Comparison of ENCODE assay signal across 1 cellular context in the genomic region with DNA sequence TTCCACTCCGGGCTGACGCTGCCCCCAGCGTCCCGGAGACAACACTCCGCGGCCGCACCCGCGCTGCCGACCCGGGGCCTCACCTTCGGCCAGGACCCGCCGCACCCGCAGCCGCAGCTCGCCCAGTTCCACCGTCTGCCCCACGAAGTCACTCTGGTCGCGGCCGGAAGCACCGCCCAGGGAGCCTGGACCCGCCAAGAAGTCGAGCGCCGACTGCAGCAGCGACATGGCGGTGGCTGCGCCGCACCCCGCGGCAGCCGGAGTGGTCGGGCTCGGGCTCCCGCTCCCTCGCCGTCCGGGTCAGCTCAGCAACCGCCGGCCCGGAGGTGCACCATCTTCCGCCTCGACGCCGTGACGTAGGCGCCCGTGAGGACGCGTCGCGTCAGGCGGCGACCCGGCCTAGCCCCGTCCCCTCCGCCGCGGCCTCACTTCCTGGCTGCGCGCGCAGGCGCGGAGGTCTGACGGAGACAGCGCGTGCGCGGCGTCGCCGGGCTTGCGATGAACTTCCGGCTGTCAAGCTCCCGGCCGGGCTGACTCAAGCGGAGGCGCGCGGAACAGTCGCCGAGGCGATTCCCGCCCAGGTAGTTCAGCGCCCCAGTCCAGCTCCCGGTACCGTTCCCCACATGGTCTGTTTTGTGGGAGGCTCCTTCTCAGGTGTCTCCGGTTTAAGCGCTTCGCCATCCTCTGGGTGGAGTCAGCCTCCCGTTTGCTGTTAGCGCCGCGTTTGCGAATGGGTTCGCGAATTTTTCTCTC.
TF ChIP-seq lines count a peak whose summit lies in the region.

A gene (minus strand): TSS at position 357 of the 753 bp plus-strand sequence. CDS start 129 bp downstream, at position 228.
A gene with protein sequence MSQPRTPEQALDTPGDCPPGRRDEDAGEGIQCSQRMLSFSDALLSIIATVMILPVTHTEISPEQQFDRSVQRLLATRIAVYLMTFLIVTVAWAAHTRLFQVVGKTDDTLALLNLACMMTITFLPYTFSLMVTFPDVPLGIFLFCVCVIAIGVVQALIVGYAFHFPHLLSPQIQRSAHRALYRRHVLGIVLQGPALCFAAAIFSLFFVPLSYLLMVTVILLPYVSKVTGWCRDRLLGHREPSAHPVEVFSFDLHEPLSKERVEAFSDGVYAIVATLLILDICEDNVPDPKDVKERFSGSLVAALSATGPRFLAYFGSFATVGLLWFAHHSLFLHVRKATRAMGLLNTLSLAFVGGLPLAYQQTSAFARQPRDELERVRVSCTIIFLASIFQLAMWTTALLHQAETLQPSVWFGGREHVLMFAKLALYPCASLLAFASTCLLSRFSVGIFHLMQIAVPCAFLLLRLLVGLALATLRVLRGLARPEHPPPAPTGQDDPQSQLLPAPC (plus strand): TSS at position 501 of the 753 bp plus-strand sequence. CDS start 15,280 bp downstream, outside the sequence.

TF ChIP-seq in GM12878, 131 proteins besides CTCF, POLR2A, EP300 and RAD21 (continued from another document and continues in another):
- TF ChIP-seq, protein P1, sequence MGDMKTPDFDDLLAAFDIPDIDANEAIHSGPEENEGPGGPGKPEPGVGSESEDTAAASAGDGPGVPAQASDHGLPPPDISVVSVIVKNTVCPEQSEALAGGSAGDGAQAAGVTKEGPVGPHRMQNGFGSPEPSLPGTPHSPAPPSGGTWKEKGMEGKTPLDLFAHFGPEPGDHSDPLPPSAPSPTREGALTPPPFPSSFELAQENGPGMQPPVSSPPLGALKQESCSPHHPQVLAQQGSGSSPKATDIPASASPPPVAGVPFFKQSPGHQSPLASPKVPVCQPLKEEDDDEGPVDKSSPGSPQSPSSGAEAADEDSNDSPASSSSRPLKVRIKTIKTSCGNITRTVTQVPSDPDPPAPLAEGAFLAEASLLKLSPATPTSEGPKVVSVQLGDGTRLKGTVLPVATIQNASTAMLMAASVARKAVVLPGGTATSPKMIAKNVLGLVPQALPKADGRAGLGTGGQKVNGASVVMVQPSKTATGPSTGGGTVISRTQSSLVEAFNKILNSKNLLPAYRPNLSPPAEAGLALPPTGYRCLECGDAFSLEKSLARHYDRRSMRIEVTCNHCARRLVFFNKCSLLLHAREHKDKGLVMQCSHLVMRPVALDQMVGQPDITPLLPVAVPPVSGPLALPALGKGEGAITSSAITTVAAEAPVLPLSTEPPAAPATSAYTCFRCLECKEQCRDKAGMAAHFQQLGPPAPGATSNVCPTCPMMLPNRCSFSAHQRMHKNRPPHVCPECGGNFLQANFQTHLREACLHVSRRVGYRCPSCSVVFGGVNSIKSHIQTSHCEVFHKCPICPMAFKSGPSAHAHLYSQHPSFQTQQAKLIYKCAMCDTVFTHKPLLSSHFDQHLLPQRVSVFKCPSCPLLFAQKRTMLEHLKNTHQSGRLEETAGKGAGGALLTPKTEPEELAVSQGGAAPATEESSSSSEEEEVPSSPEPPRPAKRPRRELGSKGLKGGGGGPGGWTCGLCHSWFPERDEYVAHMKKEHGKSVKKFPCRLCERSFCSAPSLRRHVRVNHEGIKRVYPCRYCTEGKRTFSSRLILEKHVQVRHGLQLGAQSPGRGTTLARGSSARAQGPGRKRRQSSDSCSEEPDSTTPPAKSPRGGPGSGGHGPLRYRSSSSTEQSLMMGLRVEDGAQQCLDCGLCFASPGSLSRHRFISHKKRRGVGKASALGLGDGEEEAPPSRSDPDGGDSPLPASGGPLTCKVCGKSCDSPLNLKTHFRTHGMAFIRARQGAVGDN (IDR thresholded peaks at IDR 0.05) = peak; percentile 87
- TF ChIP-seq CHD2 (IDR thresholded peaks at IDR 0.05; ENCODE audit: borderline replicate concordance, low read depth, low read length) (no peak), TCF3 (IDR thresholded peaks at IDR 0.05; ENCODE audit: borderline replicate concordance, insufficient read depth, low read depth, low read length) (0 out of 2 replicates have a peak, but pooled peaks have one; percentile 47), RFX5 (IDR thresholded peaks at IDR 0.05; ENCODE audit: low read depth, low read length) (peak; percentile 68; the same call in 1 of the 2 replicates), ZNF274 (IDR thresholded peaks at IDR 0.05; ENCODE audit: insufficient read depth, insufficient read length) (no peak), CREB1 (IDR thresholded peaks at IDR 0.05; ENCODE audit: low read depth) (peak; percentile 96), POLR2AphosphoS2 (IDR thresholded peaks at IDR 0.05; ENCODE audit: low read depth, low read length) (peak; percentile 74), ZNF207 (IDR thresholded peaks at IDR 0.05; ENCODE audit: borderline replicate concordance) (peak; percentile 95), EZH2 (IDR thresholded peaks at IDR 0.05; ENCODE audit: borderline replicate concordance, control insufficient read depth, low read depth, low read length) (no peak), GATAD2B (conservative IDR thresholded peaks at IDR 0.05; ENCODE audit: low read depth) (peak; percentile 89), MYC (IDR thresholded peaks at IDR 0.05; ENCODE audit: insufficient read depth, insufficient read length, insufficient replicate concordance, low read length, severe bottlenecking) (no peak), NR2C1 (IDR thresholded peaks at IDR 0.05) (peak; percentile 73), SPI1 (IDR thresholded peaks at IDR 0.05; ENCODE audit: borderline replicate concordance, insufficient read depth, low read depth, low read length) (peak; percentile 62), TAF1 (IDR thresholded peaks at IDR 0.05; ENCODE audit: borderline replicate concordance, low read depth, low read length) (peak; percentile 84; the same call in 1 of the 2 replicates), IKZF1 (conservative IDR thresholded peaks at IDR 0.05) (peak; percentile 97), SRF (IDR thresholded peaks at IDR 0.05; ENCODE audit: low read depth in 2 of 2, low read length in 2 of 2) (peak in 1 of 2 experiments; percentile 42; a peak in 1 of 4 replicates), MTA3 (IDR thresholded peaks at IDR 0.05; ENCODE audit: borderline replicate concordance, low read length) (no peak), RELA (IDR thresholded peaks at IDR 0.05; ENCODE audit: borderline replicate concordance, partially characterized antibody) (peak; percentile 73), YY1 (IDR thresholded peaks at IDR 0.05; ENCODE audit: low read depth, low read length) (peak; percentile 80; the same call in 1 of the 2 replicates), DPF2 (IDR thresholded peaks at IDR 0.05) (peak; percentile 71), MTA2 (IDR thresholded peaks at IDR 0.05; ENCODE audit: low read depth) (no peak), CBFB (IDR thresholded peaks at IDR 0.05; ENCODE audit: low read depth) (peak; percentile 25; the same call in 1 of the 2 replicates), HCFC1 (IDR thresholded peaks at IDR 0.05; ENCODE audit: low read length) (peak; percentile 68), MXI1 (IDR thresholded peaks at IDR 0.05; ENCODE audit: low read depth, low read length) (peak; percentile 95), CHD1 (IDR thresholded peaks at IDR 0.05; ENCODE audit: low read depth, low read length) (peak; percentile 63; the same call in 1 of the 2 replicates), BACH1 (IDR thresholded peaks at IDR 0.05; ENCODE audit: borderline replicate concordance) (peak; percentile 78; the same call in 1 of the 2 replicates), NRF1 (conservative IDR thresholded peaks at IDR 0.05; ENCODE audit: low read depth, low read length) (peak; percentile 94), EED (IDR thresholded peaks at IDR 0.05; ENCODE audit: low read depth) (no peak)
- TF ChIP-seq, protein P2, sequence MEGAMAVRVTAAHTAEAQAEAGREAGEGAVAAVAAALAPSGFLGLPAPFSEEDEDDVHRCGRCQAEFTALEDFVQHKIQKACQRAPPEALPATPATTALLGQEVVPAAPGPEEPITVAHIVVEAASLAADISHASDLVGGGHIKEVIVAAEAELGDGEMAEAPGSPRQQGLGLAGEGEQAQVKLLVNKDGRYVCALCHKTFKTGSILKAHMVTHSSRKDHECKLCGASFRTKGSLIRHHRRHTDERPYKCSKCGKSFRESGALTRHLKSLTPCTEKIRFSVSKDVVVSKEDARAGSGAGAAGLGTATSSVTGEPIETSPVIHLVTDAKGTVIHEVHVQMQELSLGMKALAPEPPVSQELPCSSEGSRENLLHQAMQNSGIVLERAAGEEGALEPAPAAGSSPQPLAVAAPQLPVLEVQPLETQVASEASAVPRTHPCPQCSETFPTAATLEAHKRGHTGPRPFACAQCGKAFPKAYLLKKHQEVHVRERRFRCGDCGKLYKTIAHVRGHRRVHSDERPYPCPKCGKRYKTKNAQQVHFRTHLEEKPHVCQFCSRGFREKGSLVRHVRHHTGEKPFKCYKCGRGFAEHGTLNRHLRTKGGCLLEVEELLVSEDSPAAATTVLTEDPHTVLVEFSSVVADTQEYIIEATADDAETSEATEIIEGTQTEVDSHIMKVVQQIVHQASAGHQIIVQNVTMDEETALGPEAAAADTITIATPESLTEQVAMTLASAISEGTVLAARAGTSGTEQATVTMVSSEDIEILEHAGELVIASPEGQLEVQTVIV (IDR thresholded peaks at IDR 0.05; ENCODE audit: borderline replicate concordance, partially characterized antibody) = peak; percentile 56
- TF ChIP-seq, protein P3, sequence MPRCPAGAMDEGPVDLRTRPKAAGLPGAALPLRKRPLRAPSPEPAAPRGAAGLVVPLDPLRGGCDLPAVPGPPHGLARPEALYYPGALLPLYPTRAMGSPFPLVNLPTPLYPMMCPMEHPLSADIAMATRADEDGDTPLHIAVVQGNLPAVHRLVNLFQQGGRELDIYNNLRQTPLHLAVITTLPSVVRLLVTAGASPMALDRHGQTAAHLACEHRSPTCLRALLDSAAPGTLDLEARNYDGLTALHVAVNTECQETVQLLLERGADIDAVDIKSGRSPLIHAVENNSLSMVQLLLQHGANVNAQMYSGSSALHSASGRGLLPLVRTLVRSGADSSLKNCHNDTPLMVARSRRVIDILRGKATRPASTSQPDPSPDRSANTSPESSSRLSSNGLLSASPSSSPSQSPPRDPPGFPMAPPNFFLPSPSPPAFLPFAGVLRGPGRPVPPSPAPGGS (IDR thresholded peaks at IDR 0.05; ENCODE audit: borderline replicate concordance, insufficient read depth, low read depth, low read length, poor library complexity, severe bottlenecking) = no peak
- TF ChIP-seq, protein P4, sequence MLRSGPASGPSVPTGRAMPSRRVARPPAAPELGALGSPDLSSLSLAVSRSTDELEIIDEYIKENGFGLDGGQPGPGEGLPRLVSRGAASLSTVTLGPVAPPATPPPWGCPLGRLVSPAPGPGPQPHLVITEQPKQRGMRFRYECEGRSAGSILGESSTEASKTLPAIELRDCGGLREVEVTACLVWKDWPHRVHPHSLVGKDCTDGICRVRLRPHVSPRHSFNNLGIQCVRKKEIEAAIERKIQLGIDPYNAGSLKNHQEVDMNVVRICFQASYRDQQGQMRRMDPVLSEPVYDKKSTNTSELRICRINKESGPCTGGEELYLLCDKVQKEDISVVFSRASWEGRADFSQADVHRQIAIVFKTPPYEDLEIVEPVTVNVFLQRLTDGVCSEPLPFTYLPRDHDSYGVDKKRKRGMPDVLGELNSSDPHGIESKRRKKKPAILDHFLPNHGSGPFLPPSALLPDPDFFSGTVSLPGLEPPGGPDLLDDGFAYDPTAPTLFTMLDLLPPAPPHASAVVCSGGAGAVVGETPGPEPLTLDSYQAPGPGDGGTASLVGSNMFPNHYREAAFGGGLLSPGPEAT (IDR thresholded peaks at IDR 0.05; ENCODE audit: low read depth) = peak; percentile 33; the same call in 1 of the 2 replicates
- TF ChIP-seq, protein P5, sequence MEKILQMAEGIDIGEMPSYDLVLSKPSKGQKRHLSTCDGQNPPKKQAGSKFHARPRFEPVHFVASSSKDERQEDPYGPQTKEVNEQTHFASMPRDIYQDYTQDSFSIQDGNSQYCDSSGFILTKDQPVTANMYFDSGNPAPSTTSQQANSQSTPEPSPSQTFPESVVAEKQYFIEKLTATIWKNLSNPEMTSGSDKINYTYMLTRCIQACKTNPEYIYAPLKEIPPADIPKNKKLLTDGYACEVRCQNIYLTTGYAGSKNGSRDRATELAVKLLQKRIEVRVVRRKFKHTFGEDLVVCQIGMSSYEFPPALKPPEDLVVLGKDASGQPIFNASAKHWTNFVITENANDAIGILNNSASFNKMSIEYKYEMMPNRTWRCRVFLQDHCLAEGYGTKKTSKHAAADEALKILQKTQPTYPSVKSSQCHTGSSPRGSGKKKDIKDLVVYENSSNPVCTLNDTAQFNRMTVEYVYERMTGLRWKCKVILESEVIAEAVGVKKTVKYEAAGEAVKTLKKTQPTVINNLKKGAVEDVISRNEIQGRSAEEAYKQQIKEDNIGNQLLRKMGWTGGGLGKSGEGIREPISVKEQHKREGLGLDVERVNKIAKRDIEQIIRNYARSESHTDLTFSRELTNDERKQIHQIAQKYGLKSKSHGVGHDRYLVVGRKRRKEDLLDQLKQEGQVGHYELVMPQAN (conservative IDR thresholded peaks at IDR 0.05) = peak; percentile 81
- TF ChIP-seq, protein P6, sequence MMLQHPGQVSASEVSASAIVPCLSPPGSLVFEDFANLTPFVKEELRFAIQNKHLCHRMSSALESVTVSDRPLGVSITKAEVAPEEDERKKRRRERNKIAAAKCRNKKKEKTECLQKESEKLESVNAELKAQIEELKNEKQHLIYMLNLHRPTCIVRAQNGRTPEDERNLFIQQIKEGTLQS (IDR thresholded peaks at IDR 0.05; ENCODE audit: borderline replicate concordance, extremely low read depth, low read depth, low read length) = no peak
- TF ChIP-seq, protein P7, sequence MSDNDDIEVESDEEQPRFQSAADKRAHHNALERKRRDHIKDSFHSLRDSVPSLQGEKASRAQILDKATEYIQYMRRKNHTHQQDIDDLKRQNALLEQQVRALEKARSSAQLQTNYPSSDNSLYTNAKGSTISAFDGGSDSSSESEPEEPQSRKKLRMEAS (IDR thresholded peaks at IDR 0.05; ENCODE audit: low read depth, low read length) = peak; percentile 78
- TF ChIP-seq, protein P8, sequence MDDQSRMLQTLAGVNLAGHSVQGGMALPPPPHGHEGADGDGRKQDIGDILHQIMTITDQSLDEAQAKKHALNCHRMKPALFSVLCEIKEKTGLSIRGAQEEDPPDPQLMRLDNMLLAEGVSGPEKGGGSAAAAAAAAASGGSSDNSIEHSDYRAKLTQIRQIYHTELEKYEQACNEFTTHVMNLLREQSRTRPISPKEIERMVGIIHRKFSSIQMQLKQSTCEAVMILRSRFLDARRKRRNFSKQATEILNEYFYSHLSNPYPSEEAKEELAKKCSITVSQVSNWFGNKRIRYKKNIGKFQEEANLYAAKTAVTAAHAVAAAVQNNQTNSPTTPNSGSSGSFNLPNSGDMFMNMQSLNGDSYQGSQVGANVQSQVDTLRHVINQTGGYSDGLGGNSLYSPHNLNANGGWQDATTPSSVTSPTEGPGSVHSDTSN (IDR thresholded peaks at IDR 0.05; ENCODE audit: insufficient replicate concordance, low read depth, low read length) = peak; percentile 49
- TF ChIP-seq, protein P9, sequence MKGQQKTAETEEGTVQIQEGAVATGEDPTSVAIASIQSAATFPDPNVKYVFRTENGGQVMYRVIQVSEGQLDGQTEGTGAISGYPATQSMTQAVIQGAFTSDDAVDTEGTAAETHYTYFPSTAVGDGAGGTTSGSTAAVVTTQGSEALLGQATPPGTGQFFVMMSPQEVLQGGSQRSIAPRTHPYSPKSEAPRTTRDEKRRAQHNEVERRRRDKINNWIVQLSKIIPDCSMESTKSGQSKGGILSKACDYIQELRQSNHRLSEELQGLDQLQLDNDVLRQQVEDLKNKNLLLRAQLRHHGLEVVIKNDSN (IDR thresholded peaks at IDR 0.05; ENCODE audit: borderline replicate concordance, extremely low read length, insufficient read depth, low read depth, low read length) = peak; percentile 5
- TF ChIP-seq, protein P10, sequence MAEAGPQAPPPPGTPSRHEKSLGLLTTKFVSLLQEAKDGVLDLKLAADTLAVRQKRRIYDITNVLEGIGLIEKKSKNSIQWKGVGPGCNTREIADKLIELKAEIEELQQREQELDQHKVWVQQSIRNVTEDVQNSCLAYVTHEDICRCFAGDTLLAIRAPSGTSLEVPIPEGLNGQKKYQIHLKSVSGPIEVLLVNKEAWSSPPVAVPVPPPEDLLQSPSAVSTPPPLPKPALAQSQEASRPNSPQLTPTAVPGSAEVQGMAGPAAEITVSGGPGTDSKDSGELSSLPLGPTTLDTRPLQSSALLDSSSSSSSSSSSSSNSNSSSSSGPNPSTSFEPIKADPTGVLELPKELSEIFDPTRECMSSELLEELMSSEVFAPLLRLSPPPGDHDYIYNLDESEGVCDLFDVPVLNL (IDR thresholded peaks at IDR 0.05; ENCODE audit: low read depth, low read length) = peak; percentile 78; the same call in 1 of the 2 replicates
